Comparison of ENCODE assay signal across 14 cellular contexts in genomic region chr22:50300620-50301257, GRCh38. TPM values are rescaled to one million over a fixed set of nuclear protein-coding genes. Genes with fewer than 3 reads are reported as not detected.
DNase-seq lines count a peak whose midpoint lies in the region; ATAC-seq and TF ChIP-seq lines count a peak whose summit lies in the region.
"Had no signal": no experiment of that assay in that cellular context is flagged by ENCODE, and none has a peak within 500 bp of the region (broad histone marks: within the 10 kb centered on the region; RNA-seq: fewer than 3 reads in every experiment).

No MANE protein-coding gene starts in this region.

- H3K4me3 Mint-ChIP-seq in dendritic cell treated with granulocyte-macrophage colony-stimulating factor and Interleukin-4, amounts not matched to agents 40 ng/mL and 50 ng/mL, for 4 days: peak overlapping the region; percentile 77
- H3K4me3 Mint-ChIP-seq in naive B cell (peak overlapping the region in 5 of 8 donors; percentile 16 to 78 (median 30)), type B pancreatic cell (peak overlapping the region; percentile 66)
- H3K4me3 Mint-ChIP-seq: activated CD4-positive, alpha-beta T cell treated with anti-CD3 and anti-CD28 coated beads for 36 hours; stimulated activated naive CD8-positive, alpha-beta T cell treated with anti-CD3 and anti-CD28 coated beads, Interleukin-15, Interleukin-2, amounts not matched to agents 100 ng/mL and 50 ng/mL, for 24 hours had no signal

- no peaks in the 10 kb centered on the region for H3K27me3 Mint-ChIP-seq in dendritic cell treated with granulocyte-macrophage colony-stimulating factor and Interleukin-4, amounts not matched to agents 40 ng/mL and 50 ng/mL, for 4 days
- H3K27me3 Mint-ChIP-seq in naive B cell (peaks cover under 1 to 40% (median 6%) of the 10 kb centered on the region in 3 donors), type B pancreatic cell (no peaks in the 10 kb centered on the region)

- no peaks in the 10 kb centered on the region for H3K36me3 ChIP-seq in HUES6 (ENCODE audit: control insufficient read depth, insufficient read depth, low read length)

- H3K9me3 Mint-ChIP-seq in dendritic cell treated with granulocyte-macrophage colony-stimulating factor and Interleukin-4, amounts not matched to agents 40 ng/mL and 50 ng/mL, for 4 days: no peaks in the 10 kb centered on the region
- H3K9me3 Mint-ChIP-seq in naive B cell (no peaks in the 10 kb centered on the region), type B pancreatic cell (no peaks in the 10 kb centered on the region)
- H3K9me3 Mint-ChIP-seq: stimulated activated naive CD8-positive, alpha-beta T cell treated with anti-CD3 and anti-CD28 coated beads, Interleukin-15, Interleukin-2, amounts not matched to agents 100 ng/mL and 50 ng/mL, for 24 hours had no signal

- H3K27ac Mint-ChIP-seq in dendritic cell treated with granulocyte-macrophage colony-stimulating factor and Interleukin-4, amounts not matched to agents 40 ng/mL and 50 ng/mL, for 4 days: peak overlapping the region; percentile 89
- peak overlapping the region in 3 of 6 donors; percentile 30 to 88 (median 32) for H3K27ac Mint-ChIP-seq in naive B cell
- H3K27ac Mint-ChIP-seq in type B pancreatic cell: peak overlapping the region; percentile 70
- H3K27ac Mint-ChIP-seq: activated CD4-positive, alpha-beta T cell treated with anti-CD3 and anti-CD28 coated beads for 36 hours; naive thymus-derived CD8-positive, alpha-beta T cell; stimulated activated naive CD8-positive, alpha-beta T cell treated with anti-CD3 and anti-CD28 coated beads, Interleukin-15, Interleukin-2, amounts not matched to agents 100 ng/mL and 50 ng/mL, for 24 hours had no signal

- intact Hi-C loops in dendritic cell treated with granulocyte-macrophage colony-stimulating factor and Interleukin-4, amounts not matched to agents 40 ng/mL and 50 ng/mL, for 4 days (cut with micrococcal nuclease): no loop called here

- peaks cover 89% of the 10 kb centered on the region for H3K4me1 Mint-ChIP-seq in dendritic cell treated with granulocyte-macrophage colony-stimulating factor and Interleukin-4, amounts not matched to agents 40 ng/mL and 50 ng/mL, for 4 days (ENCODE audit: low read depth)
- peaks cover 47 to 52% (median 48%) of the 10 kb centered on the region in 3 donors for H3K4me1 Mint-ChIP-seq in naive B cell
- H3K4me1 Mint-ChIP-seq in type B pancreatic cell (ENCODE audit: unreplicated experiment): peaks cover 18% of the 10 kb centered on the region
- H3K4me1 Mint-ChIP-seq: activated CD4-positive, alpha-beta T cell treated with anti-CD3 and anti-CD28 coated beads for 36 hours had no signal

- ATAC-seq in naive B cell (ENCODE audit: low read depth in 2 of 2): no peak
- ATAC-seq in GM21381 (IDR thresholded peaks at IDR 0.05; ENCODE audit: unreplicated experiment): no peak
- no peak for ATAC-seq in HG03565 (IDR thresholded peaks at IDR 0.05; ENCODE audit: unreplicated experiment)
- ATAC-seq: naive thymus-derived CD8-positive, alpha-beta T cell had no signal

- peaks cover 87% of the 10 kb centered on the region for H3K36me3 Mint-ChIP-seq in dendritic cell treated with granulocyte-macrophage colony-stimulating factor and Interleukin-4, amounts not matched to agents 40 ng/mL and 50 ng/mL, for 4 days (ENCODE audit: low read depth)
- no peaks in the 10 kb centered on the region for H3K36me3 Mint-ChIP-seq in naive B cell
- H3K36me3 Mint-ChIP-seq in type B pancreatic cell: peaks cover under 1% of the 10 kb centered on the region
- H3K36me3 Mint-ChIP-seq: naive thymus-derived CD8-positive, alpha-beta T cell had no signal

- no peaks in the 10 kb centered on the region for H3K9me3 ChIP-seq in HUES6 (ENCODE audit: control insufficient read depth, insufficient read depth, low read depth, low read length)

- no peak for DNase-seq in naive B cell
- no peak for DNase-seq in type B pancreatic cell (ENCODE audit: extremely low spot score, unreplicated experiment)
- no peak for DNase-seq in NCI-H187 (lab: John Stamatoyannopoulos, UW)
- DNase-seq: activated CD4-positive, alpha-beta T cell treated with anti-CD3 and anti-CD28 coated beads for 36 hours; activated effector memory CD4-positive, alpha-beta T cell treated with anti-CD3 and anti-CD28 coated beads, Interleukin-2, amount 50 U/mL, for 16 hours; naive thymus-derived CD8-positive, alpha-beta T cell; NCI-H446 treated with DMSO at 0.1 percent for 48 hours; stimulated activated CD4-positive, alpha-beta T cell treated with anti-CD3 and anti-CD28 coated beads, Interleukin-2, amount 100 ng/mL, for 24 hours had no signal

- no peaks in the 10 kb centered on the region for H3K27me3 ChIP-seq in HUES6 (ENCODE audit: control insufficient read depth, insufficient read depth, low read length)

- H3K9ac ChIP-seq in HUES6 (ENCODE audit: low read length): no peak overlapping the region

- no peak for TF ChIP-seq CTCF in type B pancreatic cell (conservative IDR thresholded peaks at IDR 0.05)

- no peak overlapping the region for H3K27ac ChIP-seq in HUES6 (ENCODE audit: low read depth, low read length)
- H3K27ac ChIP-seq: SK-N-MC had no signal

- H3K4me1 ChIP-seq in HUES6 (ENCODE audit: control insufficient read depth, insufficient read depth, low read length): peaks cover 44% of the 10 kb centered on the region

- peak overlapping the region; percentile 54; the same call in 1 of the 2 replicates for H3K4me3 ChIP-seq in HUES6 (ENCODE audit: low read depth, low read length)

RNA-seq across cellular contexts. Expression of gene PLXNB2, which starts 6.7 kb away (rescaled TPM):
- polyA plus RNA-seq in naive B cell (ENCODE audit: low read depth in 6 of 6): 1 to 10 TPM in 2 of 6 donors, under 1 TPM in 3, not detected in 1; 0.46 to 1.1 (median 0.66) TPM
- total RNA-seq in type B pancreatic cell (ENCODE audit: low replicate concordance): 352 and 500 TPM in 2 replicates

RNA-seq across cellular contexts. Expression of gene DENND6B, which starts 26.1 kb away (rescaled TPM):
- under 1 TPM in 5 of 6 donors, not detected in 1; 0.05 to 0.43 (median 0.28) TPM for polyA plus RNA-seq in naive B cell (ENCODE audit: low read depth in 6 of 6)
- 22.1 and 25.6 TPM in 2 replicates for total RNA-seq in type B pancreatic cell (ENCODE audit: low replicate concordance)

RNA-seq across cellular contexts. Expression of gene MAPK11, which starts 30.6 kb away (rescaled TPM):
- under 1 TPM in 3 of 6 donors, not detected in 3; 0.17 to 0.21 (median 0.19) TPM for polyA plus RNA-seq in naive B cell (ENCODE audit: low read depth in 6 of 6)
- total RNA-seq in type B pancreatic cell (ENCODE audit: low replicate concordance): 4.0 and 7.4 TPM in 2 replicates

RNA-seq across cellular contexts. Expression of gene MAPK12, which starts 39.3 kb away (rescaled TPM):
- under 1 TPM in 5 of 6 donors, not detected in 1; 0.04 to 0.19 (median 0.09) TPM for polyA plus RNA-seq in naive B cell (ENCODE audit: low read depth in 6 of 6)
- 11.4 and 31.3 TPM in 2 replicates for total RNA-seq in type B pancreatic cell (ENCODE audit: low replicate concordance)

RNA-seq across cellular contexts. Expression of gene PPP6R2, which starts 42.4 kb away (rescaled TPM):
- 10 to 100 TPM; 11.9 to 28.1 (median 16.2) TPM for polyA plus RNA-seq in naive B cell (ENCODE audit: low read depth in 6 of 6)
- 56.4 and 62.8 TPM in 2 replicates for total RNA-seq in type B pancreatic cell (ENCODE audit: low replicate concordance)
